Comparison of ENCODE assay signal across 8 cellular contexts in the genomic region with DNA sequence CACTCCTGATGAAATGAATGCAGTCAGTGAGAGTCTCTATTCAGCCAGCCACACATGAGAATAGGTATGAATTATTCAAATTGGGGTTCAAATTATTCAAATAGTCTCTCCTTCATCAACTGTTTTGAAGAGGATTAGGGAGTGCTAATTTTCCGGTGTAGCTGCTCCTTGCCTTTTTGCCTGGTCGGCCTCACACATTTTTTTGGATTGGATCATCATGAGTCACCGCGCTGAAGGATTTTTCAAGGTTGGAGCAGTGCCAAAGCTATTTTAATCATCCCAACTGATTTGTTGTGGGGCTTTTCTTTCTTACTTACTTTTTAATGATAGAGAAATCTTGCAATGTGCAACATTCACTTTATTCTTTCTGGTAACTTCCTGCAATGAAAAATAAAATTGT. TPM values are rescaled to one million over a fixed set of nuclear protein-coding genes. Genes with fewer than 3 reads are reported as not detected.
DNase-seq lines count a peak whose midpoint lies in the region; ATAC-seq and TF ChIP-seq lines count a peak whose summit lies in the region.

No MANE protein-coding gene starts in this region.

- DNase-seq in G401 (ENCODE audit: low spot score) (peak; percentile 81), NCI-H446 treated with DMSO at 0.1 percent for 48 hours (lab: John Stamatoyannopoulos, UW) (peak; percentile 81), dorsolateral prefrontal cortex (peak in 4 of 10 donors; percentile 38 to 50 (median 42))

- in situ Hi-C loops in G401 (cut with HindIII; ENCODE audit: low sequenced_read_pairs) = no loop called here

- H3K27ac ChIP-seq in dorsolateral prefrontal cortex = peak overlapping the region in 53 of 59 donors; percentile 5 to 86 (median 72)

- peaks cover 50% of the 10 kb centered on the region for H3K4me1 Mint-ChIP-seq in nephron

- H3K4me3 Mint-ChIP-seq in nephron = no peak overlapping the region

- peak overlapping the region in 9 of 59 donors; percentile 3 to 42 (median 13) for H3K4me3 ChIP-seq in dorsolateral prefrontal cortex

- H3K27ac Mint-ChIP-seq in nephron = peak overlapping the region; percentile 21 to 94 (median 42)

- no peaks in the 10 kb centered on the region for H3K27me3 Mint-ChIP-seq in nephron (ENCODE audit: low read depth)

- TF ChIP-seq CTCF in dorsolateral prefrontal cortex (IDR thresholded peaks at IDR 0.05 in 54 of 56, conservative IDR thresholded peaks at IDR 0.05 in 2 of 56; ENCODE audit: low read depth in 1 of 56, partially characterized antibody in 56 of 56) (no peak), nephron (IDR thresholded peaks at IDR 0.05; ENCODE audit: unreplicated experiment in 3 of 3) (no peak)

- intact Hi-C loops in dorsolateral prefrontal cortex (cut with DNase I) = no loop called here

- H3K9me3 Mint-ChIP-seq in nephron = no peaks in the 10 kb centered on the region

- ATAC-seq in HG03565 (IDR thresholded peaks at IDR 0.05; ENCODE audit: unreplicated experiment) = no peak
- ATAC-seq in GM21526 (IDR thresholded peaks at IDR 0.05; ENCODE audit: low FRiP score, unreplicated experiment) = no peak
- no peak for ATAC-seq in HG03469 (IDR thresholded peaks at IDR 0.05; ENCODE audit: unreplicated experiment)
- ATAC-seq in HG03045 (IDR thresholded peaks at IDR 0.05; ENCODE audit: unreplicated experiment) = no peak

- no peaks in the 10 kb centered on the region for H3K27me3 ChIP-seq in dorsolateral prefrontal cortex

- no peaks in the 10 kb centered on the region for H3K36me3 Mint-ChIP-seq in nephron (ENCODE audit: low read depth)

RNA-seq across cellular contexts. Expression of gene DTNA, which starts 2.4 kb away (rescaled TPM):
- total RNA-seq in G401 (2014; rRNA removed; shearing (Covaris generic)) = 0.14 and 1.0 TPM in 2 replicates
- total RNA-seq in dorsolateral prefrontal cortex = 100 to 1,000 TPM; 265 to 923 (median 401) TPM

Comparison
In these comparisons a context has a peak if more than half of its experiments do, and no peak if none do; other contexts are left out.
1. RNA of gene DTNA, which starts 2.4 kb away (total RNA-seq): 265 to 923 TPM in dorsolateral prefrontal cortex; 0.14 to 1.0 TPM in G401; every median in the first group is over 100 times any median in the second.